In genomic region chr4:86595426-86595805, GRCh38 we compare ENCODE assay signal across 8 cellular contexts. TPM values are rescaled to one million over a fixed set of nuclear protein-coding genes. Genes with fewer than 3 reads are reported as not detected.
A peak's percentile ranks its signal among the peaks of the same experiment; 100 is the strongest.
DNase-seq lines count a peak whose midpoint lies in the region; ATAC-seq, FAIRE-seq and TF ChIP-seq lines count a peak whose summit lies in the region.

No MANE protein-coding gene starts in this region.

- H3K4me3 ChIP-seq in BJ (ENCODE audit: low read depth, low read length) = peak overlapping the region; percentile 92
- H3K4me3 ChIP-seq in left lung = peak overlapping the region; percentile 58 to 62
- H3K4me3 ChIP-seq in tibial artery = peak overlapping the region; percentile 71 to 84

- H3K9me3 Mint-ChIP-seq in brain = peaks cover 0 to 4% (median 0%) of the 10 kb centered on the region in 5 experiments

- H3K36me3 ChIP-seq in BJ (ENCODE audit: control insufficient read depth, insufficient read depth, low read length) (no peaks in the 10 kb centered on the region; the same call in 1 of the 2 replicates), left lung (no peaks in the 10 kb centered on the region), tibial artery (no peaks in the 10 kb centered on the region)

- H3K27ac ChIP-seq in left lung (peak overlapping the region; percentile 86 to 89), tibial artery (peak overlapping the region; percentile 84 to 90)

- intact Hi-C loops in left lung (cut with DNase I) (no loop called here), tibial artery (cut with DNase I; ENCODE audit: low total_unique reads) (loop anchor here (5.0 to 10.0 kb wide), 2 partner anchors 98 to 309 kb away; no protein-coding TSS in a partner anchor)

- H3K36me3 Mint-ChIP-seq in brain = no peaks in the 10 kb centered on the region

- no peaks in the 10 kb centered on the region for H3K9me3 ChIP-seq in left lung
- no peaks in the 10 kb centered on the region for H3K9me3 ChIP-seq in tibial artery

- CTCF ChIA-PET in BJ (lab: Yijun Ruan, JAX) = interaction anchor here (0.6 to 5.0 kb wide), 3 partner anchors 97 to 244 kb away, joined by 3 to 23 read pairs (median 3); no protein-coding TSS in a partner anchor

- H3K4me1 ChIP-seq in left lung = peaks cover 0 to 15% of the 10 kb centered on the region in 2 donors
- peaks cover 0 to 36% (median 5%) of the 10 kb centered on the region in 4 donors for H3K4me1 ChIP-seq in tibial artery

- peak overlapping the region; percentile 86 to 98 (median 95) for H3K27ac Mint-ChIP-seq in brain

- POLR2A ChIA-PET in BJ (lab: Charles Lee) = no interaction called here

- TF ChIP-seq CTCF in BJ (IDR thresholded peaks at IDR 0.05; ENCODE audit: insufficient read depth, low read depth, low read length) (no peak), brain (conservative IDR thresholded peaks at IDR 0.05) (no peak), left lung (IDR thresholded peaks at IDR 0.05) (no peak), tibial artery (IDR thresholded peaks at IDR 0.05) (no peak)

- H3K27me3 ChIP-seq in BJ (ENCODE audit: control insufficient read depth, insufficient read depth, low read length) (no peaks in the 10 kb centered on the region), left lung (peaks cover 0 to 43% of the 10 kb centered on the region in 2 donors), tibial artery (no peaks in the 10 kb centered on the region)

- peaks cover 9% of the 10 kb centered on the region for H3K27me3 Mint-ChIP-seq in brain

- H3K4me3 Mint-ChIP-seq in brain = peak overlapping the region; percentile 93 to 95 (median 95)

- ATAC-seq in left lung = no peak
- ATAC-seq in HG03457 (IDR thresholded peaks at IDR 0.05; ENCODE audit: unreplicated experiment) = no peak

- no peak for FAIRE-seq in HTR-8/SVneo (lab: Jason Lieb, UNC)

- peaks cover 59% of the 10 kb centered on the region for H3K4me1 Mint-ChIP-seq in brain

- DNase-seq in BJ (ENCODE audit: low read depth) (no peak), Kasumi-1 (lab: John Stamatoyannopoulos, UW) (peak; percentile 13 to 59), left lung (no peak), tibial artery (peak in 1 of 2 donors; percentile 19), DMS153 treated with DMSO at 0.1 percent for 48 hours (lab: John Stamatoyannopoulos, UW; ENCODE audit: unreplicated experiment) (no peak), HTR-8/SVneo (ENCODE audit: insufficient read length, low spot score) (no peak)

RNA-seq across cellular contexts. Expression of gene PTPN13, which starts 1.3 kb away (rescaled TPM):
- polyA plus RNA-seq in BJ (2011; rRNA removed) (19.4 and 38.4 TPM in 2 replicates), brain (ENCODE audit: insufficient read depth, low read depth, low replicate concordance) (5.0 TPM)
- polyA minus RNA-seq in BJ (2011; rRNA and poly(A)+ RNA removed) = 39.9 and 50.2 TPM in 2 replicates
- total RNA-seq in left lung = 10 to 100 TPM; 59.0 to 64.0 TPM

Comparison
In these comparisons a context has a peak if more than half of its experiments do, and no peak if none do; other contexts are left out.
1. DNase-seq: peak in Kasumi-1 (2 of 2); none in BJ (single experiment), left lung (0 of 2), DMS153 treated with DMSO at 0.1 percent for 48 hours (single experiment) and HTR-8/SVneo (single experiment).
2. Peak in every context shown above with its lines, with median percentiles within 50 percentile points of each other: H3K4me3 ChIP-seq.